ENCODE assay signal across 29 cellular contexts in the genomic region with DNA sequence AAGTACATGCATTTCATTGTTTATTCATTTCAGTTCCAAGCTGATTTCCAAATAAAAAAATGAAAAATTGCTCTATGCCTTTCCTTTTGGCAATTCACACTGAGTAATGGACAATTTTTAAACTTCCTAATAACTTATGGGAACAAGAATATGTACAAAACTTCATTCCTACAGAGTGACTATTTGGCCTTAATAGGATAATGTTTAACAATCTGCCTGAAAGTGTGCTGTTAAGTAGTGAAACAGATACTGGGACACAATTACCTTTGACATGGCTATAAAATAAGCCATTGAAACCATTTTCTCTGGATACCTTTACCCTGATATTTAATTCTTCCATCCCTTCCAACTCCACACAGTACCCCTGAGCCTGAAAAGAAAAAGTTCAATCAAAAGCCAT.
"Had no signal": no experiment of that assay in that cellular context is flagged by ENCODE, and none has a peak within 500 bp of the region (broad histone marks: within the 10 kb centered on the region; RNA-seq: fewer than 3 reads in every experiment).

No MANE protein-coding gene starts in this region.

- H3K4me3 Mint-ChIP-seq: naive thymus-derived CD4-positive, alpha-beta T cell; natural killer cell treated with Interleukin-12 subunit alpha and Interleukin-12 subunit beta and Interleukin-15 and Interleukin-18, amount 100 ng/mL, for 72 hours; stimulated activated naive B cell treated with anti-CD40 and anti-IgM and Interleukin-4, amounts not matched to agents 10 μg/mL and 1 μg/mL and 100 μg/mL, for 72 hours had no signal

- H3K4me2 ChIP-seq: hepatocyte had no signal

- H3K9me3 Mint-ChIP-seq: natural killer cell treated with Interleukin-12 subunit alpha and Interleukin-12 subunit beta and Interleukin-15 and Interleukin-18, amount 100 ng/mL, for 72 hours; stimulated activated naive B cell treated with anti-CD40 and anti-IgM and Interleukin-4, amounts not matched to agents 10 μg/mL and 1 μg/mL and 100 μg/mL, for 72 hours had no signal

- H3K9me3 ChIP-seq: left ventricle myocardium inferior, mucosa of descending colon, ovary, prostate gland, stomach, testis, thyroid gland, transverse colon, upper lobe of left lung, vagina had no signal

- H3K36me3 Mint-ChIP-seq: naive thymus-derived CD4-positive, alpha-beta T cell; natural killer cell treated with Interleukin-12 subunit alpha and Interleukin-12 subunit beta and Interleukin-15 and Interleukin-18, amount 100 ng/mL, for 72 hours; stimulated activated naive B cell treated with anti-CD40 and anti-IgM and Interleukin-4, amounts not matched to agents 10 μg/mL and 1 μg/mL and 100 μg/mL, for 72 hours had no signal

- H3K4me3 ChIP-seq: hepatocyte, left ventricle myocardium inferior, lung, mucosa of descending colon, ovary, prostate gland, skin epidermis, stomach, testis, thyroid gland, transverse colon, upper lobe of left lung, vagina had no signal

- H3K4me1 ChIP-seq: left ventricle myocardium inferior, prostate gland, stomach, testis, thyroid gland, transverse colon, upper lobe of left lung, vagina had no signal

- H3K79me2 ChIP-seq: hepatocyte had no signal

- H3K27ac Mint-ChIP-seq: naive thymus-derived CD4-positive, alpha-beta T cell; natural killer cell treated with Interleukin-12 subunit alpha and Interleukin-12 subunit beta and Interleukin-15 and Interleukin-18, amount 100 ng/mL, for 72 hours; stimulated activated naive B cell treated with anti-CD40 and anti-IgM and Interleukin-4, amounts not matched to agents 10 μg/mL and 1 μg/mL and 100 μg/mL, for 72 hours had no signal

- ATAC-seq: left colon; mucosa of descending colon; naive thymus-derived CD4-positive, alpha-beta T cell; natural killer cell treated with Interleukin-12 subunit alpha and Interleukin-12 subunit beta and Interleukin-15 and Interleukin-18, amount 100 ng/mL, for 72 hours; right cardiac atrium; sciatic nerve; stimulated activated naive B cell treated with anti-CD40 and anti-IgM and Interleukin-4, amounts not matched to agents 10 μg/mL and 1 μg/mL and 100 μg/mL, for 72 hours; stimulated activated naive CD8-positive, alpha-beta T cell treated with anti-CD3 and anti-CD28 coated beads, Interleukin-15, Interleukin-2, amounts not matched to agents 100 U/mL and 50 U/mL, for 24 hours had no signal

- H3K36me3 ChIP-seq: left ventricle myocardium inferior, ovary, prostate gland, stomach, thyroid gland, transverse colon, upper lobe of left lung, vagina had no signal

- H3K27me3 ChIP-seq: hepatocyte, ovary, stomach, testis, thyroid gland, transverse colon, upper lobe of left lung, vagina had no signal

- H3K4me1 Mint-ChIP-seq: naive thymus-derived CD4-positive, alpha-beta T cell; stimulated activated naive B cell treated with anti-CD40 and anti-IgM and Interleukin-4, amounts not matched to agents 10 μg/mL and 1 μg/mL and 100 μg/mL, for 72 hours had no signal

- DNase-seq: islet precursor cell; kidney glomerular epithelial cell; left colon; left ventricle myocardium inferior; midbrain; mucosa of descending colon; naive thymus-derived CD4-positive, alpha-beta T cell; ovary; posterior cingulate gyrus; retina; right cardiac atrium; stimulated activated CD4-positive, alpha-beta T cell treated with anti-CD3 and anti-CD28 coated beads, Interleukin-12 subunit alpha, Interleukin-12 subunit beta, amount 100 ng/mL, for 4 hours; stimulated activated CD4-positive, alpha-beta T cell treated with anti-CD3 and anti-CD28 coated beads, Interleukin-15, amount 100 ng/mL, for 24 hours; stimulated activated CD4-positive, alpha-beta T cell treated with anti-CD3 and anti-CD28 coated beads, Interleukin-2, amount 100 ng/mL, for 24 hours; stimulated activated CD4-positive, alpha-beta T cell treated with anti-CD3 and anti-CD28 coated beads, Interleukin-4, amount 100 ng/mL, for 1 hour; stimulated activated naive B cell treated with anti-CD40 and anti-IgM and Interleukin-4, amounts not matched to agents 10 μg/mL and 1 μg/mL and 100 μg/mL, for 72 hours; stimulated activated naive CD8-positive, alpha-beta T cell treated with anti-CD3 and anti-CD28 coated beads, Interleukin-15, Interleukin-2, amounts not matched to agents 100 U/mL and 50 U/mL, for 24 hours; stomach; testis; thyroid gland; transverse colon; upper lobe of left lung had no signal

- H2AFZ ChIP-seq: hepatocyte had no signal

- H3K27ac ChIP-seq: hepatocyte, left ventricle myocardium inferior, ovary, prostate gland, skin epidermis, stomach, testis, thyroid gland, transverse colon, upper lobe of left lung, vagina had no signal
